Comparison of ENCODE assay signal across 8 cellular contexts in the genomic region with DNA sequence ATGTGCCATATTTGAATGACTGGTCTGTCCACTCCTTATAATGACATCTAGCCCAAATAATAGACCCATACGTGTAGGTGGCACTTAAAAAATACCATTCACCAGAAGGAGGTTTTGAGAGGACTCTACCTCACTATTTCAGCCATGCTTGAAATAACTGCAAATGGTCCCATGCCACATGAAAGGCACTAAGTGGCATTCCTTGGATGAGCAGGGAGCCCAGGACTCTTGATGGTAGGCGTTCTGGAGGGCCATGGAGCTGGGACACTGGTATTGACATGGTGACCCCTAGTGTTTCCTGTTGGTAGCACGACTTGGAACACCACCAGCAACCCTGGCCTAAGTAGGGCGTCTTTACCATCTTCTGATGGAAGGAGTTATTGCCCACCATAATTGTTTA.
DNase-seq lines count a peak whose midpoint lies in the region; ATAC-seq and TF ChIP-seq lines count a peak whose summit lies in the region.

No MANE protein-coding gene starts in this region.

- H3K4ac ChIP-seq in mesendoderm (ENCODE audit: low read depth, low read length): no peak overlapping the region

- ATAC-seq in GM21390 (IDR thresholded peaks at IDR 0.05; ENCODE audit: unreplicated experiment): peak; percentile 82

- H3K4me2 ChIP-seq in mesendoderm (ENCODE audit: low read length): no peak overlapping the region

- no peak overlapping the region for H3K56ac ChIP-seq in mesendoderm (ENCODE audit: low read length)

- DNase-seq in Daoy (ENCODE audit: low read depth) (peak; percentile 77), SJSA1 (ENCODE audit: low read depth in 1 of 2, low spot score in 2 of 2) (peak; percentile 42 to 66), epithelial cell of esophagus (ENCODE audit: low read depth) (peak; percentile 78), mesendoderm (peak; percentile 88), T1000 (lab: John Stamatoyannopoulos, UW) (no peak), NCI-H226 (no peak)

- no peak overlapping the region for H2AK5ac ChIP-seq in mesendoderm (ENCODE audit: low read length)

- H3K27me3 ChIP-seq in SJSA1 (replicated peaks): no peaks in the 10 kb centered on the region
- no peaks in the 10 kb centered on the region for H3K27me3 ChIP-seq in mesendoderm (ENCODE audit: insufficient read depth, low read length, poor library complexity)

- no peak overlapping the region for H3K23ac ChIP-seq in mesendoderm (ENCODE audit: low read length)

- H3K36me3 ChIP-seq in SJSA1 (no peaks in the 10 kb centered on the region), mesendoderm (ENCODE audit: control insufficient read depth, insufficient read depth, low read length) (no peaks in the 10 kb centered on the region)

- H3K27ac ChIP-seq in SJSA1 (no peak overlapping the region), mesendoderm (ENCODE audit: low read depth, low read length) (no peak overlapping the region)

- no peak for TF ChIP-seq EP300 in Ishikawa (IDR thresholded peaks at IDR 0.05; ENCODE audit: borderline replicate concordance)

- H3K4me3 ChIP-seq in SJSA1 (no peak overlapping the region), epithelial cell of esophagus (ENCODE audit: low read length) (no peak overlapping the region), mesendoderm (ENCODE audit: low read length) (no peak overlapping the region)

- no peak overlapping the region for H2BK15ac ChIP-seq in mesendoderm (replicated peaks; ENCODE audit: low read depth)

- no peak overlapping the region for H2BK120ac ChIP-seq in mesendoderm (ENCODE audit: low read depth, low read length)

- no peaks in the 10 kb centered on the region for H3K4me1 ChIP-seq in SJSA1 (replicated peaks)
- H3K4me1 ChIP-seq in mesendoderm (ENCODE audit: control insufficient read depth, low read depth, low read length): no peaks in the 10 kb centered on the region

- WGBS in mesendoderm (ENCODE audit: extremely low coverage, insufficient coverage, low lambda C conversion rate): no CpG with 5 or more reads among the region's 4 CpGs

- no peaks in the 10 kb centered on the region for H3K79me1 ChIP-seq in mesendoderm (ENCODE audit: low read length)

- no peak overlapping the region for H4K8ac ChIP-seq in mesendoderm (ENCODE audit: low read depth, low read length)

- H3K79me2 ChIP-seq in mesendoderm (ENCODE audit: control insufficient read depth, insufficient read depth, low read length): no peaks in the 10 kb centered on the region

- peak; percentile 91 for TF ChIP-seq RAD21 in Ishikawa (IDR thresholded peaks at IDR 0.05; ENCODE audit: low read depth)

- H2BK5ac ChIP-seq in mesendoderm (ENCODE audit: low read length): no peak overlapping the region

- TF ChIP-seq CTCF in epithelial cell of esophagus (IDR thresholded peaks at IDR 0.05; ENCODE audit: insufficient read depth, low read depth, low read length, missing control alignments): peak; percentile 82

- H4K5ac ChIP-seq in mesendoderm (ENCODE audit: low read length): no peak overlapping the region

- H3K9me3 ChIP-seq in SJSA1 (replicated peaks): no peaks in the 10 kb centered on the region; the same call in 1 of the 2 replicates

- H3K18ac ChIP-seq in mesendoderm (ENCODE audit: low read length): no peak overlapping the region

- no peak overlapping the region for H3K9ac ChIP-seq in mesendoderm (ENCODE audit: low read length)

TF ChIP-seq in Ishikawa, 13 proteins besides CTCF, POLR2A, EP300 and RAD21:
- no peak for TF ChIP-seq CEBPB (IDR thresholded peaks at IDR 0.05)
- peak; percentile 22; the same call in 1 of the 2 replicates for TF ChIP-seq NFIC (IDR thresholded peaks at IDR 0.05)
- TF ChIP-seq CREB1 (IDR thresholded peaks at IDR 0.05; ENCODE audit: low read depth): no peak
- TF ChIP-seq, protein P1, sequence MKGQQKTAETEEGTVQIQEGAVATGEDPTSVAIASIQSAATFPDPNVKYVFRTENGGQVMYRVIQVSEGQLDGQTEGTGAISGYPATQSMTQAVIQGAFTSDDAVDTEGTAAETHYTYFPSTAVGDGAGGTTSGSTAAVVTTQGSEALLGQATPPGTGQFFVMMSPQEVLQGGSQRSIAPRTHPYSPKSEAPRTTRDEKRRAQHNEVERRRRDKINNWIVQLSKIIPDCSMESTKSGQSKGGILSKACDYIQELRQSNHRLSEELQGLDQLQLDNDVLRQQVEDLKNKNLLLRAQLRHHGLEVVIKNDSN (IDR thresholded peaks at IDR 0.05): no peak
- TF ChIP-seq TCF12 (IDR thresholded peaks at IDR 0.05; ENCODE audit: low read depth): no peak
- TF ChIP-seq, protein P2, sequence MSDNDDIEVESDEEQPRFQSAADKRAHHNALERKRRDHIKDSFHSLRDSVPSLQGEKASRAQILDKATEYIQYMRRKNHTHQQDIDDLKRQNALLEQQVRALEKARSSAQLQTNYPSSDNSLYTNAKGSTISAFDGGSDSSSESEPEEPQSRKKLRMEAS (IDR thresholded peaks at IDR 0.05): no peak

Comparison
In these comparisons a context has a peak if more than half of its experiments do, and no peak if none do; other contexts are left out.
1. DNase-seq: peak in Daoy (single experiment), SJSA1 (2 of 2), epithelial cell of esophagus (single experiment) and mesendoderm (single experiment); none in T1000 (single experiment) and NCI-H226 (single experiment).